ENCODE assay signal across 25 cellular contexts in genomic region chr16:49970818-49971431, GRCh38.
"Had no signal": no experiment of that assay in that cellular context is flagged by ENCODE, and none has a peak within 500 bp of the region (broad histone marks: within the 10 kb centered on the region; RNA-seq: fewer than 3 reads in every experiment).

No MANE protein-coding gene starts in this region.

- DNase-seq: activated CD4-positive, alpha-beta memory T cell treated with anti-CD3 and anti-CD28 coated beads for 36 hours; activated CD4-positive, alpha-beta T cell treated with anti-CD3 and anti-CD28 coated beads, Interleukin-2, amount 10 ng/mL, durations not matched to agents 7 days and 5 days; activated CD4-positive, CD25-positive, alpha-beta regulatory T cell; activated CD8-positive, alpha-beta memory T cell treated with anti-CD3 and anti-CD28 coated beads for 24 hours; activated effector memory CD4-positive, alpha-beta T cell treated with anti-CD3 and anti-CD28 coated beads, Interleukin-2, amount 50 U/mL, for 16 hours; activated naive CD4-positive, alpha-beta T cell treated with Interleukin-2 at 50 U/mL for 16 hours; activated naive CD8-positive, alpha-beta T cell treated with anti-CD3 and anti-CD28 coated beads, Interleukin-2, amount 50 U/mL, for 24 hours; activated T-cell treated with anti-CD3 and anti-CD28 coated beads, Interleukin-2, amount 50 U/mL, for 4 hours; amniotic stem cell; body of pancreas; central memory CD4-positive, alpha-beta T cell; Kasumi-1; KBM-7; NCI-H1048; NCI-H146; NCI-H187 treated with DMSO at 0.1 percent for 48 hours; NCI-H2081 treated with DMSO at 0.1 percent for 48 hours; NCI-H446; NCI-H526; PC-3; SHP77; T-helper 17 cell; T-helper 9 cell had no signal

- H3K27me3 ChIP-seq: ascending aorta, body of pancreas had no signal

- H3K36me3 ChIP-seq: ascending aorta had no signal

- H3K9me3 ChIP-seq: ascending aorta, body of pancreas had no signal

- H3K4me3 ChIP-seq: ascending aorta, body of pancreas had no signal

- H3K4me1 ChIP-seq: ascending aorta, body of pancreas had no signal

- H3K27ac ChIP-seq: ascending aorta, body of pancreas had no signal

- ATAC-seq: activated naive CD4-positive, alpha-beta T cell treated with anti-CD3 and anti-CD28 coated beads, Interleukin-2, amount 50 U/mL, for 72 hours; activated naive CD8-positive, alpha-beta T cell treated with anti-CD3 and anti-CD28 coated beads, Interleukin-2, amount 50 U/mL, for 24 hours; activated T-cell treated with anti-CD3 and anti-CD28 coated beads, Interleukin-2, amount 50 U/mL, for 4 hours; body of pancreas; PC-3; T-helper 17 cell had no signal
